In the genomic region with DNA sequence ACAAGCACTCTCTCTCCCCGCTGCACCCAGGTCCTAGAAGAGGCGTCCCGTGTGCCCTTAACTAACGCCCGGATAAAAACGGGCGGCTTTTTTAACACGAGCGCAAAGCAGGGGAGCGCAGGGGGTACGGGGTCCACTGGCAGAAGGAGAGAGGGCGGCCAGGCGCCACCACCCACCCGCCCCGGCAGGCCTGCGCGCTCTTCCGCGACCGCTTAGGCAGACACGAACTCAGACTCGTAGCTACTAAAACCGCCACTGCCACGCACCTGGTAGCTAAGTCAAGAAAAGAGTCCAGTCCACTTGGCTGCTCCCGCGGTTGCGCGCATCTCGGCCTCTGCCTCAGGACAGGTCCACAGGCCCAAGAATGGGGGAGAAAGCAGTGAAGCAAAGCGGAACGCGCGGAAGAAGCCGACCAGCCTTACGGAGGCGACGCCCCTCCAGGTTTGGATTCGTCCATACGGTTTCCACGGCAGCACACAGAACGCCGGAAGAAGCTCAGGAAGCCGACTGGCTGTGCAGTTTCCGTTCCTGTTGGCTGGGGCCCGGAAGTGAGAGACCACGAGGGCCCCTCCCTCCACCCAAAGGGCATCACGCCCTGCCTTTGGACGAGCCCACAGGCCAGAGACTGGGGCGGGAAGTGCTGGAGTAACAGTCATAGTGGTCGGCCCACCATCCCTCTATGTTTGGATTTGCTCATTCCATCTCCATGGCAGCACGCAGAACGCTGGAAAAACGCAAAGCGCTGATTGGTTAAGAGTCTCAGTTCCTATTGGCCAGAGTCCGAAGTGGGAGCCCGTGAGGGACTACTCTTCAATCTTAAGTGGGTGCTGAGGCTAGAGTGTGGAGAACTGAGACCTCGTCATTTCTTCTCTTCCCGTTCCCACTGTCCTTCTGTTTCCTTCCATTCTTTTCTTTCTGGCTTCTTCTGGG, we compare ENCODE assay signal across 1 cellular context.
TF ChIP-seq lines count a peak whose summit lies in the region.

A gene (minus strand): TSS at position 354 of the 930 bp plus-strand sequence. CDS start 7,344 bp downstream, outside the sequence.

TF ChIP-seq in HepG2, 621 proteins besides CTCF, POLR2A, EP300 and RAD21 (continued from another document and continues in another):
- TF ChIP-seq, protein P1, sequence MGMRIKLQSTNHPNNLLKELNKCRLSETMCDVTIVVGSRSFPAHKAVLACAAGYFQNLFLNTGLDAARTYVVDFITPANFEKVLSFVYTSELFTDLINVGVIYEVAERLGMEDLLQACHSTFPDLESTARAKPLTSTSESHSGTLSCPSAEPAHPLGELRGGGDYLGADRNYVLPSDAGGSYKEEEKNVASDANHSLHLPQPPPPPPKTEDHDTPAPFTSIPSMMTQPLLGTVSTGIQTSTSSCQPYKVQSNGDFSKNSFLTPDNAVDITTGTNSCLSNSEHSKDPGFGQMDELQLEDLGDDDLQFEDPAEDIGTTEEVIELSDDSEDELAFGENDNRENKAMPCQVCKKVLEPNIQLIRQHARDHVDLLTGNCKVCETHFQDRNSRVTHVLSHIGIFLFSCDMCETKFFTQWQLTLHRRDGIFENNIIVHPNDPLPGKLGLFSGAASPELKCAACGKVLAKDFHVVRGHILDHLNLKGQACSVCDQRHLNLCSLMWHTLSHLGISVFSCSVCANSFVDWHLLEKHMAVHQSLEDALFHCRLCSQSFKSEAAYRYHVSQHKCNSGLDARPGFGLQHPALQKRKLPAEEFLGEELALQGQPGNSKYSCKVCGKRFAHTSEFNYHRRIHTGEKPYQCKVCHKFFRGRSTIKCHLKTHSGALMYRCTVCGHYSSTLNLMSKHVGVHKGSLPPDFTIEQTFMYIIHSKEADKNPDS (CRISPR knock-in tag; IDR thresholded peaks at IDR 0.05) = no peak; the same call in 1 of the 2 replicates
- TF ChIP-seq PRPF4 (IDR thresholded peaks at IDR 0.05; ENCODE audit: low read depth, low read length, poor library complexity, severe bottlenecking) (no peak), ZNF75D (CRISPR knock-in tag; IDR thresholded peaks at IDR 0.05; ENCODE audit: borderline replicate concordance) (no peak), NBN (conservative IDR thresholded peaks at IDR 0.05) (no peak), ZFYVE20 (CRISPR knock-in tag; IDR thresholded peaks at IDR 0.05; ENCODE audit: borderline replicate concordance, low read depth) (no peak), ZNF317 (CRISPR knock-in tag; IDR thresholded peaks at IDR 0.05) (0 out of 2 replicates have a peak, but pooled peaks have one; percentile 26), ZNF616 (CRISPR knock-in tag; IDR thresholded peaks at IDR 0.05; ENCODE audit: low read depth) (peak; percentile 52; the same call in 1 of the 2 replicates), CREM (IDR thresholded peaks at IDR 0.05) (peak; percentile 82), CREM (CRISPR knock-in tag; IDR thresholded peaks at IDR 0.05) (no peak), NCOR1 (IDR thresholded peaks at IDR 0.05; ENCODE audit: borderline replicate concordance, low read length) (no peak; the same call in 1 of the 2 replicates), HNRNPL (IDR thresholded peaks at IDR 0.05; ENCODE audit: low read depth, low read length) (no peak), TEAD2 (CRISPR knock-in tag; IDR thresholded peaks at IDR 0.05) (no peak), SMARCE1 (IDR thresholded peaks at IDR 0.05; ENCODE audit: borderline replicate concordance) (no peak), ZFP36 (IDR thresholded peaks at IDR 0.05; ENCODE audit: borderline replicate concordance, low read depth, low read length, partially characterized antibody) (no peak), HIVEP1 (CRISPR knock-in tag; IDR thresholded peaks at IDR 0.05) (no peak; the same call in 1 of the 2 replicates), SP2 (CRISPR knock-in tag; IDR thresholded peaks at IDR 0.05) (peak; percentile 59), ZBTB21 (CRISPR knock-in tag; IDR thresholded peaks at IDR 0.05) (peak; percentile 70; the same call in 1 of the 2 replicates), NR1H2 (CRISPR knock-in tag; IDR thresholded peaks at IDR 0.05; ENCODE audit: borderline replicate concordance, low read depth) (no peak), MEIS1 (CRISPR knock-in tag; IDR thresholded peaks at IDR 0.05; ENCODE audit: borderline replicate concordance) (no peak), TCF7 (IDR thresholded peaks at IDR 0.05; ENCODE audit: low read depth) (no peak), ZNF12 (CRISPR knock-in tag; IDR thresholded peaks at IDR 0.05) (0 out of 2 replicates have a peak, but pooled peaks have one; percentile 12), ZFY (CRISPR knock-in tag; IDR thresholded peaks at IDR 0.05) (peak; percentile 58; the same call in 1 of the 2 replicates), ZNF446 (CRISPR knock-in tag; IDR thresholded peaks at IDR 0.05) (no peak), IKZF1 (IDR thresholded peaks at IDR 0.05) (no peak), GABPA (IDR thresholded peaks at IDR 0.05; ENCODE audit: low read depth, low read length) (peak; percentile 85), GABPA (CRISPR knock-in tag; IDR thresholded peaks at IDR 0.05; ENCODE audit: low read depth) (peak; percentile 96), ZNF382 (CRISPR knock-in tag; IDR thresholded peaks at IDR 0.05; ENCODE audit: borderline replicate concordance) (no peak), NCOA2 (CRISPR knock-in tag; IDR thresholded peaks at IDR 0.05) (peak; percentile 30; the same call in 1 of the 2 replicates), ISL2 (CRISPR knock-in tag; IDR thresholded peaks at IDR 0.05) (peak; percentile 74), BRCA1 (CRISPR knock-in tag; IDR thresholded peaks at IDR 0.05) (no peak), KAT7 (CRISPR knock-in tag; IDR thresholded peaks at IDR 0.05; ENCODE audit: borderline replicate concordance) (no peak; the same call in 1 of the 2 replicates), ZNF33B (CRISPR knock-in tag; IDR thresholded peaks at IDR 0.05) (peak; percentile 69; the same call in 1 of the 2 replicates), ZNF776 (CRISPR knock-in tag; IDR thresholded peaks at IDR 0.05) (peak; percentile 24; the same call in 1 of the 2 replicates), KAT8 (CRISPR knock-in tag; IDR thresholded peaks at IDR 0.05) (peak; percentile 94), ZNF747 (CRISPR knock-in tag; IDR thresholded peaks at IDR 0.05; ENCODE audit: borderline replicate concordance) (no peak), MTF1 (CRISPR knock-in tag; IDR thresholded peaks at IDR 0.05) (no peak)
- TF ChIP-seq, protein P2, sequence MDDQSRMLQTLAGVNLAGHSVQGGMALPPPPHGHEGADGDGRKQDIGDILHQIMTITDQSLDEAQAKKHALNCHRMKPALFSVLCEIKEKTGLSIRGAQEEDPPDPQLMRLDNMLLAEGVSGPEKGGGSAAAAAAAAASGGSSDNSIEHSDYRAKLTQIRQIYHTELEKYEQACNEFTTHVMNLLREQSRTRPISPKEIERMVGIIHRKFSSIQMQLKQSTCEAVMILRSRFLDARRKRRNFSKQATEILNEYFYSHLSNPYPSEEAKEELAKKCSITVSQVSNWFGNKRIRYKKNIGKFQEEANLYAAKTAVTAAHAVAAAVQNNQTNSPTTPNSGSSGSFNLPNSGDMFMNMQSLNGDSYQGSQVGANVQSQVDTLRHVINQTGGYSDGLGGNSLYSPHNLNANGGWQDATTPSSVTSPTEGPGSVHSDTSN (CRISPR knock-in tag; IDR thresholded peaks at IDR 0.05; ENCODE audit: borderline replicate concordance) = no peak
- TF ChIP-seq, protein P3, sequence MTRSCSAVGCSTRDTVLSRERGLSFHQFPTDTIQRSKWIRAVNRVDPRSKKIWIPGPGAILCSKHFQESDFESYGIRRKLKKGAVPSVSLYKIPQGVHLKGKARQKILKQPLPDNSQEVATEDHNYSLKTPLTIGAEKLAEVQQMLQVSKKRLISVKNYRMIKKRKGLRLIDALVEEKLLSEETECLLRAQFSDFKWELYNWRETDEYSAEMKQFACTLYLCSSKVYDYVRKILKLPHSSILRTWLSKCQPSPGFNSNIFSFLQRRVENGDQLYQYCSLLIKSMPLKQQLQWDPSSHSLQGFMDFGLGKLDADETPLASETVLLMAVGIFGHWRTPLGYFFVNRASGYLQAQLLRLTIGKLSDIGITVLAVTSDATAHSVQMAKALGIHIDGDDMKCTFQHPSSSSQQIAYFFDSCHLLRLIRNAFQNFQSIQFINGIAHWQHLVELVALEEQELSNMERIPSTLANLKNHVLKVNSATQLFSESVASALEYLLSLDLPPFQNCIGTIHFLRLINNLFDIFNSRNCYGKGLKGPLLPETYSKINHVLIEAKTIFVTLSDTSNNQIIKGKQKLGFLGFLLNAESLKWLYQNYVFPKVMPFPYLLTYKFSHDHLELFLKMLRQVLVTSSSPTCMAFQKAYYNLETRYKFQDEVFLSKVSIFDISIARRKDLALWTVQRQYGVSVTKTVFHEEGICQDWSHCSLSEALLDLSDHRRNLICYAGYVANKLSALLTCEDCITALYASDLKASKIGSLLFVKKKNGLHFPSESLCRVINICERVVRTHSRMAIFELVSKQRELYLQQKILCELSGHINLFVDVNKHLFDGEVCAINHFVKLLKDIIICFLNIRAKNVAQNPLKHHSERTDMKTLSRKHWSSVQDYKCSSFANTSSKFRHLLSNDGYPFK (CRISPR knock-in tag; IDR thresholded peaks at IDR 0.05; ENCODE audit: borderline replicate concordance) = peak; percentile 79; the same call in 1 of the 2 replicates
- TF ChIP-seq, protein P4, sequence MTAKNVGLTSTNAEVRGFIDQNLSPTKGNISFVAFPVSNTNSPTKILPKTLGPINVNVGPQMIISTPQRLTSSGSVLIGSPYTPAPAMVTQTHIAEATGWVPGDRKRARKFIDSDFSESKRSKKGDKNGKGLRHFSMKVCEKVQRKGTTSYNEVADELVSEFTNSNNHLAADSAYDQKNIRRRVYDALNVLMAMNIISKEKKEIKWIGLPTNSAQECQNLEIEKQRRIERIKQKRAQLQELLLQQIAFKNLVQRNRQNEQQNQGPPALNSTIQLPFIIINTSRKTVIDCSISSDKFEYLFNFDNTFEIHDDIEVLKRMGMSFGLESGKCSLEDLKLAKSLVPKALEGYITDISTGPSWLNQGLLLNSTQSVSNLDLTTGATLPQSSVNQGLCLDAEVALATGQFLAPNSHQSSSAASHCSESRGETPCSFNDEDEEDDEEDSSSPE (CRISPR knock-in tag; IDR thresholded peaks at IDR 0.05) = peak; percentile 79
- TF ChIP-seq, protein P5, sequence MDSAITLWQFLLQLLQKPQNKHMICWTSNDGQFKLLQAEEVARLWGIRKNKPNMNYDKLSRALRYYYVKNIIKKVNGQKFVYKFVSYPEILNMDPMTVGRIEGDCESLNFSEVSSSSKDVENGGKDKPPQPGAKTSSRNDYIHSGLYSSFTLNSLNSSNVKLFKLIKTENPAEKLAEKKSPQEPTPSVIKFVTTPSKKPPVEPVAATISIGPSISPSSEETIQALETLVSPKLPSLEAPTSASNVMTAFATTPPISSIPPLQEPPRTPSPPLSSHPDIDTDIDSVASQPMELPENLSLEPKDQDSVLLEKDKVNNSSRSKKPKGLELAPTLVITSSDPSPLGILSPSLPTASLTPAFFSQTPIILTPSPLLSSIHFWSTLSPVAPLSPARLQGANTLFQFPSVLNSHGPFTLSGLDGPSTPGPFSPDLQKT (CRISPR knock-in tag; IDR thresholded peaks at IDR 0.05; ENCODE audit: borderline replicate concordance) = peak; percentile 69; the same call in 1 of the 2 replicates
- TF ChIP-seq, protein P6, sequence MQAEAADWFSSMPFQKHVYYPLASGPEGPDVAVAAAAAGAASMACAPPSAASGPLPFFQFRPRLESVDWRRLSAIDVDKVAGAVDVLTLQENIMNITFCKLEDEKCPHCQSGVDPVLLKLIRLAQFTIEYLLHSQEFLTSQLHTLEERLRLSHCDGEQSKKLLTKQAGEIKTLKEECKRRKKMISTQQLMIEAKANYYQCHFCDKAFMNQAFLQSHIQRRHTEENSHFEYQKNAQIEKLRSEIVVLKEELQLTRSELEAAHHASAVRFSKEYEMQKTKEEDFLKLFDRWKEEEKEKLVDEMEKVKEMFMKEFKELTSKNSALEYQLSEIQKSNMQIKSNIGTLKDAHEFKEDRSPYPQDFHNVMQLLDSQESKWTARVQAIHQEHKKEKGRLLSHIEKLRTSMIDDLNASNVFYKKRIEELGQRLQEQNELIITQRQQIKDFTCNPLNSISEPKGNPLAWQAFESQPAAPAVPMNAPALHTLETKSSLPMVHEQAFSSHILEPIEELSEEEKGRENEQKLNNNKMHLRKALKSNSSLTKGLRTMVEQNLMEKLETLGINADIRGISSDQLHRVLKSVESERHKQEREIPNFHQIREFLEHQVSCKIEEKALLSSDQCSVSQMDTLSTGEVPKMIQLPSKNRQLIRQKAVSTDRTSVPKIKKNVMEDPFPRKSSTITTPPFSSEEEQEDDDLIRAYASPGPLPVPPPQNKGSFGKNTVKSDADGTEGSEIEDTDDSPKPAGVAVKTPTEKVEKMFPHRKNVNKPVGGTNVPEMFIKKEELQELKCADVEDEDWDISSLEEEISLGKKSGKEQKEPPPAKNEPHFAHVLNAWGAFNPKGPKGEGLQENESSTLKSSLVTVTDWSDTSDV (CRISPR knock-in tag; IDR thresholded peaks at IDR 0.05) = peak; percentile 68; the same call in 1 of the 2 replicates
- TF ChIP-seq, protein P7, sequence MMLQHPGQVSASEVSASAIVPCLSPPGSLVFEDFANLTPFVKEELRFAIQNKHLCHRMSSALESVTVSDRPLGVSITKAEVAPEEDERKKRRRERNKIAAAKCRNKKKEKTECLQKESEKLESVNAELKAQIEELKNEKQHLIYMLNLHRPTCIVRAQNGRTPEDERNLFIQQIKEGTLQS (CRISPR knock-in tag; IDR thresholded peaks at IDR 0.05) = 0 out of 2 replicates have a peak, but pooled peaks have one; percentile 16
- TF ChIP-seq, protein P8, sequence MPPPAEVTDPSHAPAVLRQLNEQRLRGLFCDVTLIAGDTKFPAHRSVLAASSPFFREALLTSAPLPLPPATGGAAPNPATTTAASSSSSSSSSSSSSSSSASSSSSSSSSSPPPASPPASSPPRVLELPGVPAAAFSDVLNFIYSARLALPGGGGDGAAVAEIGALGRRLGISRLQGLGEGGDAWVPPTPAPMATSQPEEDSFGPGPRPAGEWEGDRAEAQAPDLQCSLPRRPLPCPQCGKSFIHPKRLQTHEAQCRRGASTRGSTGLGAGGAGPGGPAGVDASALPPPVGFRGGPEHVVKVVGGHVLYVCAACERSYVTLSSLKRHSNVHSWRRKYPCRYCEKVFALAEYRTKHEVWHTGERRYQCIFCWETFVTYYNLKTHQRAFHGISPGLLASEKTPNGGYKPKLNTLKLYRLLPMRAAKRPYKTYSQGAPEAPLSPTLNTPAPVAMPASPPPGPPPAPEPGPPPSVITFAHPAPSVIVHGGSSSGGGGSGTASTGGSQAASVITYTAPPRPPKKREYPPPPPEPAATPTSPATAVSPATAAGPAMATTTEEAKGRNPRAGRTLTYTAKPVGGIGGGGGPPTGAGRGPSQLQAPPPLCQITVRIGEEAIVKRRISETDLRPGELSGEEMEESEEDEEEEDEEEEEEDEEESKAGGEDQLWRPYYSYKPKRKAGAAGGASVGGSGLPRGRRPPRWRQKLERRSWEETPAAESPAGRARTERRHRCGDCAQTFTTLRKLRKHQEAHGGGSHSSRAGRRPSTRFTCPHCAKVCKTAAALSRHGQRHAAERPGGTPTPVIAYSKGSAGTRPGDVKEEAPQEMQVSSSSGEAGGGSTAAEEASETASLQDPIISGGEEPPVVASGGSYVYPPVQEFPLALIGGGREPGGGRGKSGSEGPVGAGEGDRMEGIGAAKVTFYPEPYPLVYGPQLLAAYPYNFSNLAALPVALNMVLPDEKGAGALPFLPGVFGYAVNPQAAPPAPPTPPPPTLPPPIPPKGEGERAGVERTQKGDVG (CRISPR knock-in tag; IDR thresholded peaks at IDR 0.05; ENCODE audit: borderline replicate concordance) = no peak; the same call in 1 of the 2 replicates
- TF ChIP-seq, protein P9, sequence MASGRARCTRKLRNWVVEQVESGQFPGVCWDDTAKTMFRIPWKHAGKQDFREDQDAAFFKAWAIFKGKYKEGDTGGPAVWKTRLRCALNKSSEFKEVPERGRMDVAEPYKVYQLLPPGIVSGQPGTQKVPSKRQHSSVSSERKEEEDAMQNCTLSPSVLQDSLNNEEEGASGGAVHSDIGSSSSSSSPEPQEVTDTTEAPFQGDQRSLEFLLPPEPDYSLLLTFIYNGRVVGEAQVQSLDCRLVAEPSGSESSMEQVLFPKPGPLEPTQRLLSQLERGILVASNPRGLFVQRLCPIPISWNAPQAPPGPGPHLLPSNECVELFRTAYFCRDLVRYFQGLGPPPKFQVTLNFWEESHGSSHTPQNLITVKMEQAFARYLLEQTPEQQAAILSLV (CRISPR knock-in tag; IDR thresholded peaks at IDR 0.05; ENCODE audit: borderline replicate concordance) = no peak
